11 cellular contexts compared by ENCODE assay signal in the genomic region with DNA sequence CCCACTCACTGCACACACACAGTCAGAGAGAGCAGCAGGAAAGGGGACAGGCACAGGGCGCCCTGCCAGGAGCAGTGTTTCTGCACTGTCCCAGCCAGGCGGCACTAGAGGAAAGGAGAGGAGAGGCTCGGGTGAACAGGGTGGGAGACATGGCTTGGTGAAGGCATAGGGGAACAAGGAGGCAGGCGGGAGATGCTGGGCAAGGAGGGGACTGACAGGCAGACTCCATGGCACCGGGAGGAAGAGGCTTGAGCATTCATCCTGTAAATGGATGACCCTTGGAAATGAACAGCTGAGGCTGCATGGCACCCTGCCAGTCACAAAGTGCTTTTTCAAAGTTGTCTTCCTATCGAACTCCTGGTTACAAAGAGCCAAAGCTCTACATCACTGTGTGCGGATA. TPM values are rescaled to one million over a fixed set of nuclear protein-coding genes. Genes with fewer than 3 reads are reported as not detected.
DNase-seq lines count a peak whose midpoint lies in the region; ATAC-seq and TF ChIP-seq lines count a peak whose summit lies in the region.
"Had no signal": no experiment of that assay in that cellular context is flagged by ENCODE, and none has a peak within 500 bp of the region (broad histone marks: within the 10 kb centered on the region; RNA-seq: fewer than 3 reads in every experiment).

No MANE protein-coding gene starts in this region.

- H3K4me2 ChIP-seq in BLaER1: no peak overlapping the region

- DNase-seq in NCI-H446 treated with DMSO at 0.1 percent for 48 hours (lab: John Stamatoyannopoulos, UW) (peak; percentile 47), right cardiac atrium (peak in 2 of 3 donors; percentile 74 to 79), HEK293T (ENCODE audit: extremely low spot score) (no peak), NCI-H774 (lab: John Stamatoyannopoulos, UW) (no peak), NCI-H1048 (lab: John Stamatoyannopoulos, UW) (no peak)
- DNase-seq: cortex of kidney; Kasumi-1; stimulated activated naive CD8-positive, alpha-beta T cell treated with anti-CD3 and anti-CD28 coated beads, Interleukin-15, amount 100 ng/mL, for 72 hours had no signal

- WGBS in right cardiac atrium: 45% methylated on average over 7 of the region's 7 CpGs

- peak overlapping the region; percentile 30; the same call in 1 of the 2 replicates for H3K27ac ChIP-seq in BLaER1
- no peak overlapping the region for H3K27ac ChIP-seq in right cardiac atrium (ENCODE audit: low read length)
- H3K27ac ChIP-seq: skin epidermis had no signal

- peaks cover 31% of the 10 kb centered on the region; the same call in 1 of the 2 replicates for H3K36me3 ChIP-seq in BLaER1

- H3K4me3 ChIP-seq in BLaER1: no peak overlapping the region
- H3K4me3 ChIP-seq in right cardiac atrium (ENCODE audit: low read length): no peak overlapping the region
- H3K4me3 ChIP-seq: skin epidermis had no signal

- ATAC-seq in right cardiac atrium: peak; percentile 42 to 46
- ATAC-seq: Panc1; stimulated activated naive CD8-positive, alpha-beta T cell treated with anti-CD3 and anti-CD28 coated beads, Interleukin-15, amount 100 ng/mL, for 72 hours had no signal

- H3K9ac ChIP-seq in BLaER1: no peak overlapping the region

- H3K9me3 ChIP-seq in BLaER1 (no peaks in the 10 kb centered on the region), right cardiac atrium (ENCODE audit: control insufficient read depth, low read length) (no peaks in the 10 kb centered on the region)

- POLR2A ChIA-PET in HEK293T (lab: Yijun Ruan, JAX): no interaction called here

- intact Hi-C loops in right cardiac atrium (cut with DNase I): no loop called here

- peaks cover 100% of the 10 kb centered on the region for H4K20me1 ChIP-seq in BLaER1

- H3K27me3 ChIP-seq in BLaER1 (no peaks in the 10 kb centered on the region), right cardiac atrium (ENCODE audit: control insufficient read depth, insufficient read depth) (no peaks in the 10 kb centered on the region)

- CTCF ChIA-PET in HEK293T (lab: Yijun Ruan, JAX): no interaction called here

- H3K4me1 ChIP-seq in BLaER1: peaks cover 55% of the 10 kb centered on the region
- H3K4me1 ChIP-seq in right cardiac atrium (ENCODE audit: control insufficient read depth, insufficient read depth, low read length): peaks cover 26% of the 10 kb centered on the region

TF ChIP-seq in HEK293T, 16 proteins besides CTCF, POLR2A, EP300 and RAD21:
- TF ChIP-seq L3MBTL2 (conservative IDR thresholded peaks at IDR 0.05) (no peak), ELF4 (IDR thresholded peaks at IDR 0.05) (no peak), FOXK2 (IDR thresholded peaks at IDR 0.05) (no peak), ZNF384 (IDR thresholded peaks at IDR 0.05) (no peak), HDGF (IDR thresholded peaks at IDR 0.05; ENCODE audit: borderline replicate concordance) (no peak), NFRKB (IDR thresholded peaks at IDR 0.05) (no peak), FOXM1 (IDR thresholded peaks at IDR 0.05; ENCODE audit: borderline replicate concordance) (no peak), TARDBP (IDR thresholded peaks at IDR 0.05) (no peak), BHLHE40 (IDR thresholded peaks at IDR 0.05; ENCODE audit: borderline replicate concordance) (no peak), LEF1 (IDR thresholded peaks at IDR 0.05; ENCODE audit: borderline replicate concordance) (no peak), SP1 (IDR thresholded peaks at IDR 0.05) (no peak), CTBP1 (IDR thresholded peaks at IDR 0.05; ENCODE audit: borderline replicate concordance) (no peak), FOXA1 (IDR thresholded peaks at IDR 0.05) (no peak), SUZ12 (IDR thresholded peaks at IDR 0.05) (no peak), ARNT (IDR thresholded peaks at IDR 0.05) (no peak)
- TF ChIP-seq, protein P1, sequence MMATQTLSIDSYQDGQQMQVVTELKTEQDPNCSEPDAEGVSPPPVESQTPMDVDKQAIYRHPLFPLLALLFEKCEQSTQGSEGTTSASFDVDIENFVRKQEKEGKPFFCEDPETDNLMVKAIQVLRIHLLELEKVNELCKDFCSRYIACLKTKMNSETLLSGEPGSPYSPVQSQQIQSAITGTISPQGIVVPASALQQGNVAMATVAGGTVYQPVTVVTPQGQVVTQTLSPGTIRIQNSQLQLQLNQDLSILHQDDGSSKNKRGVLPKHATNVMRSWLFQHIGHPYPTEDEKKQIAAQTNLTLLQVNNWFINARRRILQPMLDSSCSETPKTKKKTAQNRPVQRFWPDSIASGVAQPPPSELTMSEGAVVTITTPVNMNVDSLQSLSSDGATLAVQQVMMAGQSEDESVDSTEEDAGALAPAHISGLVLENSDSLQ (IDR thresholded peaks at IDR 0.05): no peak
TF ChIP-seq in HEK293T: peak in this region for 0.

RNA-seq across cellular contexts. Expression of gene MED26, which starts 22.5 kb away (rescaled TPM):
- 1 to 10 TPM; 5.3 to 6.1 (median 5.6) TPM for total RNA-seq in right cardiac atrium
- polyA plus RNA-seq in right cardiac atrium: 4.5 TPM

RNA-seq across cellular contexts. Expression of gene SLC35E1, which starts 33.3 kb away (rescaled TPM):
- 10 to 100 TPM; 21.0 to 26.6 (median 25.8) TPM for total RNA-seq in right cardiac atrium
- 21.3 TPM for polyA plus RNA-seq in right cardiac atrium

RNA-seq across cellular contexts. Expression of gene SMIM7, which starts 54.4 kb away (rescaled TPM):
- 10 to 100 TPM; 42.7 to 54.3 (median 45.9) TPM for total RNA-seq in right cardiac atrium
- 62.6 TPM for polyA plus RNA-seq in right cardiac atrium

RNA-seq across cellular contexts. Expression of gene TMEM38A, which starts 55.4 kb away (rescaled TPM):
- 10 to 100 TPM in 3 of 4 donors, 1 to 10 TPM in 1; 6.8 to 17.0 (median 14.0) TPM for total RNA-seq in right cardiac atrium
- polyA plus RNA-seq in right cardiac atrium: 13.5 TPM

Comparison
In these comparisons a context has a peak if more than half of its experiments do, and no peak if none do; other contexts are left out.
1. DNase-seq: peak in NCI-H446 treated with DMSO at 0.1 percent for 48 hours (single experiment) and right cardiac atrium (2 of 3); none in HEK293T (single experiment), NCI-H774 (single experiment) and NCI-H1048 (single experiment).